ENCODE assay signal across 21 cellular contexts in genomic region chr5:34675857-34676256, GRCh38. TPM values are rescaled to one million over a fixed set of nuclear protein-coding genes. Genes with fewer than 3 reads are reported as not detected.
DNase-seq lines count a peak whose midpoint lies in the region; ATAC-seq and TF ChIP-seq lines count a peak whose summit lies in the region.
"Had no signal": no experiment of that assay in that cellular context is flagged by ENCODE, and none has a peak within 500 bp of the region (broad histone marks: within the 10 kb centered on the region; RNA-seq: fewer than 3 reads in every experiment).

No MANE protein-coding gene starts in this region.

- ATAC-seq in SK-N-SH treated with all-trans-retinoic acid at 6 μM for 48 hours (no peak), GM18517 (IDR thresholded peaks at IDR 0.05; ENCODE audit: unreplicated experiment) (no peak)
- ATAC-seq: activated CD8-positive, alpha-beta T cell treated with anti-CD3 and anti-CD28 coated beads, Interleukin-2, amount 10 ng/mL, durations not matched to agents 7 days and 5 days; activated naive CD4-positive, alpha-beta T cell treated with anti-CD3 and anti-CD28 coated beads, Interleukin-2, amount 50 U/mL, for 72 hours had no signal

- H3K4me3 ChIP-seq in SK-N-SH (ENCODE audit: low read depth in 2 of 2, low read length in 1 of 2): no peak overlapping the region

- H3F3A ChIP-seq in SK-N-SH (replicated peaks; ENCODE audit: insufficient read depth): peaks cover 37% of the 10 kb centered on the region

- H3K27ac ChIP-seq in SK-N-SH (ENCODE audit: low read depth in 2 of 2, low read length in 1 of 2): peak overlapping the region in 1 of 2 experiments; percentile 94; a peak in 3 of 4 replicates

- H3K27me3 Mint-ChIP-seq in brain: peaks cover 4% of the 10 kb centered on the region
- H3K27me3 Mint-ChIP-seq in nephron (ENCODE audit: low read depth): no peaks in the 10 kb centered on the region
- H3K27me3 Mint-ChIP-seq: dendritic cell treated with granulocyte-macrophage colony-stimulating factor and Interleukin-4, amounts not matched to agents 40 ng/mL and 50 ng/mL, for 4 days had no signal

- H3K4me1 Mint-ChIP-seq in brain: peaks cover 45% of the 10 kb centered on the region
- H3K4me1 Mint-ChIP-seq in nephron: peaks cover 29% of the 10 kb centered on the region

- DNase-seq in SK-N-SH: no peak
- DNase-seq in retina: no peak
- DNase-seq in GF-D8 (lab: John Stamatoyannopoulos, UW): no peak
- no peak for DNase-seq in 8988T
- DNase-seq: activated CD8-positive, alpha-beta T cell treated with anti-CD3 and anti-CD28 coated beads, Interleukin-2, amount 10 ng/mL, durations not matched to agents 7 days and 5 days; AML-193; anterior cingulate cortex; CD4-positive, alpha-beta T cell; central memory CD4-positive, alpha-beta T cell; hypothalamus; KG1; NCI-H1417; NCI-H2029 treated with DMSO at 0.1 percent for 48 hours; NCI-H748 treated with DMSO at 0.1 percent for 48 hours; occipital lobe had no signal

- H3K4me3 Mint-ChIP-seq in brain (peak overlapping the region in 1 of 5 experiments; percentile 21), nephron (no peak overlapping the region)
- H3K4me3 Mint-ChIP-seq: activated CD8-positive, alpha-beta T cell treated with anti-CD3 and anti-CD28 coated beads, Interleukin-2, amount 10 ng/mL, durations not matched to agents 7 days and 5 days; CD4-positive, alpha-beta T cell; dendritic cell treated with granulocyte-macrophage colony-stimulating factor and Interleukin-4, amounts not matched to agents 40 ng/mL and 50 ng/mL, for 4 days had no signal

- CTCF ChIA-PET in SK-N-SH (lab: Yijun Ruan, JAX): interaction anchor here (0.6 kb wide), 1 partner anchor 59 kb away, joined by 3 read pairs; no protein-coding TSS in a partner anchor

- peaks cover 0 to 29% of the 10 kb centered on the region in 2 experiments; a peak in 3 of 4 replicates for H3K4me1 ChIP-seq in SK-N-SH (ENCODE audit: control insufficient read depth in 1 of 2, insufficient read depth in 2 of 2, low read depth in 1 of 2, low read length in 1 of 2)

- H2AFZ ChIP-seq in SK-N-SH (ENCODE audit: low read depth): no peak overlapping the region

- TF ChIP-seq EP300 in SK-N-SH (IDR thresholded peaks at IDR 0.05; ENCODE audit: borderline replicate concordance in 1 of 2, low read depth in 1 of 2, low read length in 1 of 2): no peak

- TF ChIP-seq CTCF in SK-N-SH (IDR thresholded peaks at IDR 0.05): no peak
- no peak for TF ChIP-seq CTCF in brain (conservative IDR thresholded peaks at IDR 0.05)
- no peak for TF ChIP-seq CTCF in nephron (IDR thresholded peaks at IDR 0.05; ENCODE audit: unreplicated experiment in 3 of 3)

- peaks cover 0 to 10% of the 10 kb centered on the region in 2 experiments for H3K36me3 ChIP-seq in SK-N-SH (replicated peaks in 1 of 2; ENCODE audit: control insufficient read depth in 1 of 2, insufficient read depth in 2 of 2, low read length in 1 of 2)

- no peaks in the 10 kb centered on the region for H3K9me2 ChIP-seq in SK-N-SH

- peak overlapping the region; percentile 23 for H3K4me2 ChIP-seq in SK-N-SH

- H3K9me3 ChIP-seq in SK-N-SH: no peaks in the 10 kb centered on the region

- POLR2A ChIA-PET in SK-N-SH (lab: Yijun Ruan, JAX): no interaction called here

- H3K9me3 Mint-ChIP-seq in brain: peaks cover 0 to 11% (median 3%) of the 10 kb centered on the region in 5 experiments
- no peaks in the 10 kb centered on the region for H3K9me3 Mint-ChIP-seq in nephron
- H3K9me3 Mint-ChIP-seq: activated naive CD4-positive, alpha-beta T cell treated with anti-CD3 and anti-CD28 coated beads, Interleukin-2, amount 50 U/mL, for 72 hours; CD4-positive, alpha-beta T cell; dendritic cell treated with granulocyte-macrophage colony-stimulating factor and Interleukin-4, amounts not matched to agents 40 ng/mL and 50 ng/mL, for 4 days had no signal

- H3K36me3 Mint-ChIP-seq in brain (peaks cover 30% of the 10 kb centered on the region), nephron (ENCODE audit: low read depth) (peaks cover 18% of the 10 kb centered on the region)
- H3K36me3 Mint-ChIP-seq: activated naive CD4-positive, alpha-beta T cell treated with anti-CD3 and anti-CD28 coated beads, Interleukin-2, amount 50 U/mL, for 72 hours had no signal

- no peak for TF ChIP-seq RAD21 in SK-N-SH (IDR thresholded peaks at IDR 0.05; ENCODE audit: low read length)

- no peaks in the 10 kb centered on the region for H3K27me3 ChIP-seq in SK-N-SH (ENCODE audit: insufficient read depth)

- peak overlapping the region in 4 of 5 experiments; percentile 8 to 78 (median 31) for H3K27ac Mint-ChIP-seq in brain
- peak overlapping the region; percentile 66 to 84 (median 74) for H3K27ac Mint-ChIP-seq in nephron
- H3K27ac Mint-ChIP-seq: activated CD8-positive, alpha-beta T cell treated with anti-CD3 and anti-CD28 coated beads, Interleukin-2, amount 10 ng/mL, durations not matched to agents 7 days and 5 days; activated naive CD4-positive, alpha-beta T cell treated with anti-CD3 and anti-CD28 coated beads, Interleukin-2, amount 50 U/mL, for 72 hours; CD4-positive, alpha-beta T cell; dendritic cell treated with granulocyte-macrophage colony-stimulating factor and Interleukin-4, amounts not matched to agents 40 ng/mL and 50 ng/mL, for 4 days had no signal

- H3K9ac ChIP-seq in SK-N-SH: peak overlapping the region; percentile 49; the same call in 1 of the 2 replicates

- 46% methylated on average over 3 of the region's 3 CpGs for WGBS in SK-N-SH (ENCODE audit: low lambda C conversion rate)

- H4K20me1 ChIP-seq in SK-N-SH (ENCODE audit: insufficient read depth): peaks cover 30% of the 10 kb centered on the region

- H3K79me2 ChIP-seq in SK-N-SH (ENCODE audit: insufficient read depth): peaks cover 96% of the 10 kb centered on the region

TF ChIP-seq in SK-N-SH, 30 proteins besides CTCF, POLR2A, EP300 and RAD21 (continues in another document):
- TF ChIP-seq REST (IDR thresholded peaks at IDR 0.05; ENCODE audit: low read depth, low read length) (no peak), POLR2AphosphoS5 (IDR thresholded peaks at IDR 0.05; ENCODE audit: low read depth, low read length) (no peak), TCF12 (IDR thresholded peaks at IDR 0.05) (peak; percentile 16; the same call in 1 of the 2 replicates), EZH2phosphoT487 (IDR thresholded peaks at IDR 0.05; ENCODE audit: borderline replicate concordance, low read depth) (no peak)

TF ChIP-seq in SK-N-SH treated with all-trans-retinoic acid at 6 μM for 48 hours, 23 proteins besides CTCF, POLR2A, EP300 and RAD21 (continues in another document):
- TF ChIP-seq ZNF8 (CRISPR knock-in tag; IDR thresholded peaks at IDR 0.05) (no peak), OSR1 (CRISPR knock-in tag; IDR thresholded peaks at IDR 0.05) (no peak), CREB5 (CRISPR knock-in tag; IDR thresholded peaks at IDR 0.05; ENCODE audit: low read depth) (no peak), RARB (CRISPR knock-in tag; IDR thresholded peaks at IDR 0.05) (no peak), PPARA (CRISPR knock-in tag; IDR thresholded peaks at IDR 0.05; ENCODE audit: borderline replicate concordance) (no peak), ZNF565 (CRISPR knock-in tag; conservative IDR thresholded peaks at IDR 0.05; ENCODE audit: low read depth) (no peak), TSHZ2 (CRISPR knock-in tag; IDR thresholded peaks at IDR 0.05) (no peak)

RNA-seq across cellular contexts. Expression of gene RAI14, which starts 19.7 kb away (rescaled TPM):
- polyA plus RNA-seq in SK-N-SH (2012; rRNA removed): 53.2 and 59.5 TPM in 2 replicates
- polyA plus RNA-seq in SK-N-SH (2012; cell fraction: cytosol; rRNA removed): 59.7 and 67.7 TPM in 2 replicates
- polyA plus RNA-seq in SK-N-SH (2012; cell fraction: nucleus; rRNA removed): 61.9 and 72.1 TPM in 2 replicates
- polyA plus RNA-seq in brain (ENCODE audit: insufficient read depth, low read depth, low replicate concordance): 13.1 TPM
